Comparison of ENCODE assay signal across 19 cellular contexts in genomic region chr4:91914176-91914804, GRCh38.
A peak's percentile ranks its signal among the peaks of the same experiment; 100 is the strongest.
DNase-seq lines count a peak whose midpoint lies in the region; ATAC-seq and TF ChIP-seq lines count a peak whose summit lies in the region.
"Had no signal": no experiment of that assay in that cellular context is flagged by ENCODE, and none has a peak within 500 bp of the region (broad histone marks: within the 10 kb centered on the region; RNA-seq: fewer than 3 reads in every experiment).

No MANE protein-coding gene starts in this region.

- intact Hi-C loops in MCF 10A (cut with micrococcal nuclease) (no loop called here), breast epithelium (cut with DNase I; ENCODE audit: low total_unique reads) (no loop called here), heart left ventricle (cut with DNase I) (no loop called here)

- H3K9me3 ChIP-seq in breast epithelium: no peaks in the 10 kb centered on the region
- H3K9me3 ChIP-seq in heart left ventricle: no peaks in the 10 kb centered on the region
- H3K9me3 ChIP-seq: A549; BLaER1 treated with 17β-estradiol and CSF1 and Interleukin-3, amounts not matched to agents 10 nM and 100 nM had no signal

- DNase-seq in MCF 10A (ENCODE audit: unreplicated experiment) (peak; percentile 43), breast epithelium (ENCODE audit: low spot score in 2 of 2) (no peak), OCI-M1 (lab: John Stamatoyannopoulos, UW) (peak; percentile 12), fibroblast of pulmonary artery (ENCODE audit: low read depth) (peak; percentile 2), progenitor cell of endocrine pancreas (ENCODE audit: low spot score, unreplicated experiment) (no peak), heart left ventricle (no peak), COLO829 (ENCODE audit: low spot score) (no peak)
- DNase-seq: CD8-positive, alpha-beta memory T cell; GM23248; KG1; NCI-H1436; NCI-H2081; NCI-H524 treated with DMSO at 0.1 percent for 48 hours; PC-9 had no signal

- 89 to 96% (median 96%) methylated on average over 1 of the region's 1 CpG for WGBS in heart left ventricle, 4 donors

- H3K27me3 Mint-ChIP-seq in MCF 10A (ENCODE audit: insufficient read depth, unreplicated experiment) (no peaks in the 10 kb centered on the region), progenitor cell of endocrine pancreas (no peaks in the 10 kb centered on the region)
- H3K27me3 Mint-ChIP-seq: CD8-positive, alpha-beta memory T cell had no signal

- no peak for TF ChIP-seq POLR2A in breast epithelium (IDR thresholded peaks at IDR 0.05)
- TF ChIP-seq POLR2A in heart left ventricle (IDR thresholded peaks at IDR 0.05): no peak

- no peaks in the 10 kb centered on the region for H3K4me1 Mint-ChIP-seq in MCF 10A (ENCODE audit: insufficient read depth, unreplicated experiment)
- H3K4me1 Mint-ChIP-seq in progenitor cell of endocrine pancreas (ENCODE audit: low read depth): peaks cover 7% of the 10 kb centered on the region
- H3K4me1 Mint-ChIP-seq: CD8-positive, alpha-beta memory T cell had no signal

- no peaks in the 10 kb centered on the region for H3K36me3 ChIP-seq in breast epithelium
- H3K36me3 ChIP-seq in heart left ventricle: no peaks in the 10 kb centered on the region
- H3K36me3 ChIP-seq: BLaER1 treated with 17β-estradiol and CSF1 and Interleukin-3, amounts not matched to agents 10 nM and 100 nM; SJSA1 had no signal

- no peak overlapping the region for H3K4me3 Mint-ChIP-seq in MCF 10A (ENCODE audit: unreplicated experiment)
- H3K4me3 Mint-ChIP-seq in progenitor cell of endocrine pancreas (ENCODE audit: low read depth): no peak overlapping the region
- H3K4me3 Mint-ChIP-seq: CD8-positive, alpha-beta memory T cell had no signal

- no peak for ATAC-seq in heart left ventricle
- no peak for ATAC-seq in GM18873 (IDR thresholded peaks at IDR 0.05; ENCODE audit: low FRiP score, unreplicated experiment)
- ATAC-seq: A549, HCT116 had no signal

- H3K27ac Mint-ChIP-seq in MCF 10A (ENCODE audit: low read depth, unreplicated experiment) (no peak overlapping the region), progenitor cell of endocrine pancreas (no peak overlapping the region)
- H3K27ac Mint-ChIP-seq: CD8-positive, alpha-beta memory T cell had no signal

- no peaks in the 10 kb centered on the region for H3K27me3 ChIP-seq in breast epithelium
- no peaks in the 10 kb centered on the region for H3K27me3 ChIP-seq in heart left ventricle
- H3K27me3 ChIP-seq: BLaER1 treated with 17β-estradiol and CSF1 and Interleukin-3, amounts not matched to agents 10 nM and 100 nM; SJSA1 had no signal

- no TSS peak for BruUV-seq in MCF 10A (replicated peaks; lab: Mats Ljungman, UMichigan)

- H3K4me3 ChIP-seq in breast epithelium (no peak overlapping the region), fibroblast of pulmonary artery (replicated peaks; ENCODE audit: low read depth, low read length) (no peak overlapping the region), heart left ventricle (no peak overlapping the region)
- H3K4me3 ChIP-seq: A549; BLaER1 treated with 17β-estradiol and CSF1 and Interleukin-3, amounts not matched to agents 10 nM and 100 nM; GM23248; PC-9; SJSA1 had no signal

- H3K27ac ChIP-seq in breast epithelium (no peak overlapping the region), heart left ventricle (no peak overlapping the region)
- H3K27ac ChIP-seq: A549; BLaER1 treated with 17β-estradiol and CSF1 and Interleukin-3, amounts not matched to agents 10 nM and 100 nM; GM23248; PC-9; SJSA1 had no signal

- no peaks in the 10 kb centered on the region for H3K36me3 Mint-ChIP-seq in MCF 10A (ENCODE audit: insufficient read depth, unreplicated experiment)
- H3K36me3 Mint-ChIP-seq in progenitor cell of endocrine pancreas (ENCODE audit: insufficient read depth): no peaks in the 10 kb centered on the region
- H3K36me3 Mint-ChIP-seq: CD8-positive, alpha-beta memory T cell had no signal

- CTCF ChIA-PET in MCF 10A (lab: Yijun Ruan, JAX): no interaction called here

- no peaks in the 10 kb centered on the region for H3K4me1 ChIP-seq in breast epithelium
- H3K4me1 ChIP-seq in heart left ventricle: no peaks in the 10 kb centered on the region
- H3K4me1 ChIP-seq: A549; BLaER1 treated with 17β-estradiol and CSF1 and Interleukin-3, amounts not matched to agents 10 nM and 100 nM; SJSA1 had no signal

- POLR2A ChIA-PET in MCF 10A (lab: Yijun Ruan, JAX): interaction anchor here (0.7 kb wide), 1 partner anchor 240 kb away, joined by 3 read pairs; no protein-coding TSS in a partner anchor

- TF ChIP-seq CTCF in MCF 10A (IDR thresholded peaks at IDR 0.05; ENCODE audit: unreplicated experiment): no peak
- no peak for TF ChIP-seq CTCF in breast epithelium (IDR thresholded peaks at IDR 0.05)
- no peak for TF ChIP-seq CTCF in fibroblast of pulmonary artery (IDR thresholded peaks at IDR 0.05; ENCODE audit: low read length, missing control alignments)
- no peak for TF ChIP-seq CTCF in progenitor cell of endocrine pancreas (IDR thresholded peaks at IDR 0.05; ENCODE audit: unreplicated experiment)
- no peak for TF ChIP-seq CTCF in heart left ventricle (IDR thresholded peaks at IDR 0.05)

- H3K9me3 Mint-ChIP-seq in MCF 10A (ENCODE audit: unreplicated experiment) (no peaks in the 10 kb centered on the region), progenitor cell of endocrine pancreas (ENCODE audit: low read depth) (peaks cover 1% of the 10 kb centered on the region)

Comparison
In these comparisons a context has a peak if more than half of its experiments do, and no peak if none do; other contexts are left out.
1. DNase-seq: peak in MCF 10A (single experiment), OCI-M1 (single experiment) and fibroblast of pulmonary artery (single experiment); none in breast epithelium (0 of 2), progenitor cell of endocrine pancreas (single experiment), heart left ventricle (0 of 5) and COLO829 (single experiment).